ENCODE assay signal across 8 cellular contexts in genomic region chr18:79988925-79989361, GRCh38. TPM values are rescaled to one million over a fixed set of nuclear protein-coding genes. Genes with fewer than 3 reads are reported as not detected.
DNase-seq lines count a peak whose midpoint lies in the region; ATAC-seq and TF ChIP-seq lines count a peak whose summit lies in the region.

No MANE protein-coding gene starts in this region.

- DNase-seq in Daoy (ENCODE audit: low read depth) = peak; percentile 38
- DNase-seq in NCI-H2227 (lab: John Stamatoyannopoulos, UW; ENCODE audit: unreplicated experiment) = peak; percentile 46
- DNase-seq in lung microvascular endothelial cell (ENCODE audit: low read depth in 2 of 2) = peak; percentile 50 to 58
- peak; percentile 67 for DNase-seq in upper lobe of right lung
- DNase-seq in NCI-H187 treated with DMSO at 0.1 percent for 48 hours (lab: John Stamatoyannopoulos, UW) = no peak
- no peak for DNase-seq in HuH-7 (ENCODE audit: low spot score)

- H3K36me3 ChIP-seq in upper lobe of right lung = no peaks in the 10 kb centered on the region

- H3K27ac ChIP-seq in cingulate gyrus (ENCODE audit: low read depth, low read length) (peak overlapping the region; percentile 89), upper lobe of right lung (peak overlapping the region; percentile 98)

- ATAC-seq in GM21576 (IDR thresholded peaks at IDR 0.05; ENCODE audit: unreplicated experiment) (peak; percentile 3), upper lobe of right lung (peak; percentile 26)

- H3K27me3 ChIP-seq in upper lobe of right lung = no peaks in the 10 kb centered on the region

- H3K9me3 ChIP-seq in upper lobe of right lung = no peaks in the 10 kb centered on the region

- intact Hi-C loops in upper lobe of right lung (cut with DNase I) = no loop called here

- H3K4me3 ChIP-seq in upper lobe of right lung = peak overlapping the region; percentile 94

- TF ChIP-seq CTCF in upper lobe of right lung (IDR thresholded peaks at IDR 0.05) = no peak

- H3K4me1 ChIP-seq in upper lobe of right lung = peaks cover 19% of the 10 kb centered on the region

RNA-seq across cellular contexts. Expression of gene TXNL4A, which starts 0.6 kb away (rescaled TPM):
- 91.5 and 160 TPM in 2 replicates for total RNA-seq in Daoy (2014; rRNA removed; shearing (Covaris generic))
- total RNA-seq in lung microvascular endothelial cell (32.7 and 34.7 TPM in 2 replicates), upper lobe of right lung (80.7 TPM)

RNA-seq across cellular contexts. Expression of gene HSBP1L1, which starts 24.5 kb away (rescaled TPM):
- 0.18 and 0.69 TPM in 2 replicates for total RNA-seq in Daoy (2014; rRNA removed; shearing (Covaris generic))
- 1.8 and 2.8 TPM in 2 replicates for total RNA-seq in lung microvascular endothelial cell
- 48.7 TPM for total RNA-seq in upper lobe of right lung

RNA-seq across cellular contexts. Expression of gene SLC66A2, which starts 37.5 kb away (rescaled TPM):
- 7.6 and 11.3 TPM in 2 replicates for total RNA-seq in Daoy (2014; rRNA removed; shearing (Covaris generic))
- total RNA-seq in lung microvascular endothelial cell = 26.4 and 33.1 TPM in 2 replicates
- total RNA-seq in upper lobe of right lung = 59.5 TPM

RNA-seq across cellular contexts. Expression of gene RBFA, which starts 45.3 kb away (rescaled TPM):
- 19.9 and 22.6 TPM in 2 replicates for total RNA-seq in Daoy (2014; rRNA removed; shearing (Covaris generic))
- total RNA-seq in lung microvascular endothelial cell (24.8 and 27.9 TPM in 2 replicates), upper lobe of right lung (18.0 TPM)

Comparison
In these comparisons a context has a peak if more than half of its experiments do, and no peak if none do; other contexts are left out.
1. DNase-seq: peak in Daoy (single experiment), NCI-H2227 (single experiment), lung microvascular endothelial cell (2 of 2) and upper lobe of right lung (single experiment); none in NCI-H187 treated with DMSO at 0.1 percent for 48 hours (single experiment) and HuH-7 (single experiment).
2. RNA of gene HSBP1L1, which starts 24.5 kb away (total RNA-seq): 48.7 TPM in upper lobe of right lung (single experiment); 1.8 to 2.8 TPM in lung microvascular endothelial cell and 0.18 to 0.69 TPM in Daoy; every median in the first group is over 10 times any median in the second.